ENCODE assay signal across 8 cellular contexts in genomic region chr17:1648582-1649115, GRCh38. TPM values are rescaled to one million over a fixed set of nuclear protein-coding genes. Genes with fewer than 3 reads are reported as not detected.
DNase-seq lines count a peak whose midpoint lies in the region; ATAC-seq and TF ChIP-seq lines count a peak whose summit lies in the region.

No MANE protein-coding gene starts in this region.

- DNase-seq in NCI-H2107 (lab: John Stamatoyannopoulos, UW) (peak; percentile 35), NCI-H2107 treated with DMSO at 0.1 percent for 48 hours (lab: John Stamatoyannopoulos, UW; ENCODE audit: unreplicated experiment) (no peak), NCI-H2171 (lab: John Stamatoyannopoulos, UW) (peak; percentile 97), chondrocyte (ENCODE audit: low spot score) (no peak), left lobe of liver (ENCODE audit: low spot score) (peak; percentile 96)
- peak; percentile 91 for DNase-seq in activated CD4-positive, CD25-positive, alpha-beta regulatory T cell treated with anti-CD3 and anti-CD28 coated beads, Interleukin-2, amount 50 U/mL, for 72 hours
- peak; percentile 94 for DNase-seq in stimulated activated CD4-positive, alpha-beta T cell treated with anti-CD3 and anti-CD28 coated beads, Interleukin-1b, Interleukin-23, amount 100 ng/mL, for 48 hours

- peaks cover 17% of the 10 kb centered on the region for H3K4me1 Mint-ChIP-seq in chondrocyte (ENCODE audit: low read depth)

- H3K36me3 Mint-ChIP-seq in chondrocyte (ENCODE audit: low read depth) = peaks cover 19% of the 10 kb centered on the region

- peak; percentile 89 for TF ChIP-seq CTCF in chondrocyte (IDR thresholded peaks at IDR 0.05)

- H3K27me3 Mint-ChIP-seq in chondrocyte (ENCODE audit: low read depth) = peaks cover 2% of the 10 kb centered on the region

- no peaks in the 10 kb centered on the region for H3K9me3 Mint-ChIP-seq in chondrocyte (ENCODE audit: low read depth)

- no peak overlapping the region for H3K27ac Mint-ChIP-seq in chondrocyte (ENCODE audit: unreplicated experiment)

- peak overlapping the region; percentile 31 for H3K4me3 Mint-ChIP-seq in chondrocyte (ENCODE audit: unreplicated experiment)

- ATAC-seq in HG02852 (IDR thresholded peaks at IDR 0.05; ENCODE audit: unreplicated experiment) (peak; percentile 48), left lobe of liver (peak; percentile 66)

RNA-seq across cellular contexts. Expression of gene RILP, which starts 1.0 kb away (rescaled TPM):
- 1.8 to 2.0 TPM (median 1.8 TPM) in 3 replicates for total RNA-seq in chondrocyte
- 20.9 TPM for total RNA-seq in left lobe of liver

RNA-seq across cellular contexts. Expression of gene SCARF1, which starts 3.1 kb away (rescaled TPM):
- total RNA-seq in chondrocyte (0.42 to 0.64 TPM (median 0.51 TPM) in 3 replicates), left lobe of liver (12.5 TPM)

RNA-seq across cellular contexts. Expression of gene SLC43A2, which starts 20.0 kb away (rescaled TPM):
- total RNA-seq in chondrocyte (3.0 to 3.7 TPM (median 3.3 TPM) in 3 replicates), left lobe of liver (3.1 TPM)

RNA-seq across cellular contexts. Expression of gene PRPF8, which starts 36.0 kb away (rescaled TPM):
- total RNA-seq in chondrocyte (164 to 235 TPM (median 164 TPM) in 3 replicates), left lobe of liver (97.8 TPM)

Comparison
In these comparisons a context has a peak if more than half of its experiments do, and no peak if none do; other contexts are left out.
1. DNase-seq: peak in NCI-H2107 (single experiment), NCI-H2171 (single experiment), activated CD4-positive, CD25-positive, alpha-beta regulatory T cell treated with anti-CD3 and anti-CD28 coated beads, Interleukin-2, amount 50 U/mL, for 72 hours (single experiment), left lobe of liver (single experiment) and stimulated activated CD4-positive, alpha-beta T cell treated with anti-CD3 and anti-CD28 coated beads, Interleukin-1b, Interleukin-23, amount 100 ng/mL, for 48 hours (single experiment); none in NCI-H2107 treated with DMSO at 0.1 percent for 48 hours (single experiment) and chondrocyte (single experiment).